Comparison of ENCODE assay signal across 29 cellular contexts in the genomic region with DNA sequence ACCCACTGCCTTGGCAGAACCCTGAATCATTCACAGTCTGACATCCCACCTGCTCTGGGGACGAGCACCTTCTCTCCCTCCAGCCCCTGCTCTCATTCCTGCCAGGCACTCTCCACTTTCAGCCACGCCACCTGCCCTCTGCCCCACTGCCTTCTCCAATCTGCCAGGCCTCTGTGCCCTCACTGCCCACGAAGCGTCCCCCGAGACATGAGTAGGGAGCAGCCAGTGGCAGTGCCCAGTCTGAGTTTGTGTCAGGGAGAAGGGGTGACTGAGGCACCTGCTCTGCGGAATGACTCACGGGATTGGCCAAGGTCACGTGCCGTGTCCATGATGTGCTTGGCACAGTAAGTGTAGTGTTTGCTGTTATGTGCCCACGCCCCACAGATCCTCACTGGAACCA.
"Had no signal": no experiment of that assay in that cellular context is flagged by ENCODE, and none has a peak within 500 bp of the region (broad histone marks: within the 10 kb centered on the region; RNA-seq: fewer than 3 reads in every experiment).

No MANE protein-coding gene starts in this region.

- H3K36me3 ChIP-seq: breast epithelium, lower lobe of right lung, pancreas, right atrium auricular region, suprapubic skin, tibial artery, WERI-Rb-1 had no signal

- H3K27me3 ChIP-seq: pancreas, right atrium auricular region had no signal

- H3K9me3 ChIP-seq: breast epithelium, lower lobe of right lung, pancreas, psoas muscle, right atrium auricular region, suprapubic skin, tibial artery had no signal

- H3K9me3 Mint-ChIP-seq: dendritic cell treated with granulocyte-macrophage colony-stimulating factor and Interleukin-4, amounts not matched to agents 40 ng/mL and 50 ng/mL, for 4 days; endodermal cell; immature natural killer cell; nephron had no signal

- H3K27me3 Mint-ChIP-seq: activated naive CD4-positive, alpha-beta T cell treated with anti-CD3 and anti-CD28 coated beads, Interleukin-2, amount 10 ng/mL, durations not matched to agents 7 days and 5 days; dendritic cell treated with granulocyte-macrophage colony-stimulating factor and Interleukin-4, amounts not matched to agents 40 ng/mL and 50 ng/mL, for 4 days had no signal

- ATAC-seq: activated CD4-positive, CD25-positive, alpha-beta regulatory T cell treated with anti-CD3 and anti-CD28 coated beads, Interleukin-2, amount 50 U/mL, for 24 hours; esophagus mucosa; left lobe of liver; lower lobe of right lung; pancreas; psoas muscle; T-helper 17 cell had no signal

- H3K27ac Mint-ChIP-seq: activated naive CD4-positive, alpha-beta T cell treated with anti-CD3 and anti-CD28 coated beads, Interleukin-2, amount 10 ng/mL, durations not matched to agents 7 days and 5 days; dendritic cell treated with granulocyte-macrophage colony-stimulating factor and Interleukin-4, amounts not matched to agents 40 ng/mL and 50 ng/mL, for 4 days; endodermal cell; immature natural killer cell; nephron; T-helper 17 cell had no signal

- DNase-seq: activated CD4-positive, alpha-beta T cell treated with anti-CD3 and anti-CD28 coated beads for 48 hours; activated CD4-positive, alpha-beta T cell treated with anti-CD3 and anti-CD28 coated beads, Interleukin-2, amount 50 U/mL, for 48 hours; activated CD8-positive, alpha-beta memory T cell treated with anti-CD3 and anti-CD28 coated beads for 24 hours; activated effector memory CD4-positive, alpha-beta T cell treated with Interleukin-2 at 50 U/mL for 16 hours; activated naive CD4-positive, alpha-beta T cell treated with anti-CD3 and anti-CD28 coated beads, Interleukin-2, amount 10 ng/mL, durations not matched to agents 7 days and 5 days; amygdala; central memory CD4-positive, alpha-beta T cell; endodermal cell; foreskin fibroblast; hippocampal formation; immature natural killer cell; lower lobe of right lung; mesendoderm; psoas muscle; stimulated activated naive CD4-positive, alpha-beta T cell; SW 1271; T-helper 17 cell; T1000; tibial artery; WERI-Rb-1 had no signal

- H3K36me3 Mint-ChIP-seq: activated naive CD4-positive, alpha-beta T cell treated with anti-CD3 and anti-CD28 coated beads, Interleukin-2, amount 10 ng/mL, durations not matched to agents 7 days and 5 days had no signal

- H3K4me1 ChIP-seq: breast epithelium, lower lobe of right lung, pancreas, psoas muscle, right atrium auricular region, suprapubic skin, tibial artery had no signal

- H3K4me3 Mint-ChIP-seq: activated naive CD4-positive, alpha-beta T cell treated with anti-CD3 and anti-CD28 coated beads, Interleukin-2, amount 10 ng/mL, durations not matched to agents 7 days and 5 days; dendritic cell treated with granulocyte-macrophage colony-stimulating factor and Interleukin-4, amounts not matched to agents 40 ng/mL and 50 ng/mL, for 4 days; endodermal cell; immature natural killer cell; nephron; T-helper 17 cell had no signal

- H3K4me3 ChIP-seq: breast epithelium, lower lobe of right lung, pancreas, psoas muscle, right atrium auricular region, suprapubic skin, tibial artery had no signal

- H3K27ac ChIP-seq: breast epithelium, lower lobe of right lung, pancreas, psoas muscle, right atrium auricular region, suprapubic skin, tibial artery, WERI-Rb-1 had no signal

- H3K4me1 Mint-ChIP-seq: activated naive CD4-positive, alpha-beta T cell treated with anti-CD3 and anti-CD28 coated beads, Interleukin-2, amount 10 ng/mL, durations not matched to agents 7 days and 5 days; immature natural killer cell; T-helper 17 cell had no signal
